8 cellular contexts compared by ENCODE assay signal in the genomic region with DNA sequence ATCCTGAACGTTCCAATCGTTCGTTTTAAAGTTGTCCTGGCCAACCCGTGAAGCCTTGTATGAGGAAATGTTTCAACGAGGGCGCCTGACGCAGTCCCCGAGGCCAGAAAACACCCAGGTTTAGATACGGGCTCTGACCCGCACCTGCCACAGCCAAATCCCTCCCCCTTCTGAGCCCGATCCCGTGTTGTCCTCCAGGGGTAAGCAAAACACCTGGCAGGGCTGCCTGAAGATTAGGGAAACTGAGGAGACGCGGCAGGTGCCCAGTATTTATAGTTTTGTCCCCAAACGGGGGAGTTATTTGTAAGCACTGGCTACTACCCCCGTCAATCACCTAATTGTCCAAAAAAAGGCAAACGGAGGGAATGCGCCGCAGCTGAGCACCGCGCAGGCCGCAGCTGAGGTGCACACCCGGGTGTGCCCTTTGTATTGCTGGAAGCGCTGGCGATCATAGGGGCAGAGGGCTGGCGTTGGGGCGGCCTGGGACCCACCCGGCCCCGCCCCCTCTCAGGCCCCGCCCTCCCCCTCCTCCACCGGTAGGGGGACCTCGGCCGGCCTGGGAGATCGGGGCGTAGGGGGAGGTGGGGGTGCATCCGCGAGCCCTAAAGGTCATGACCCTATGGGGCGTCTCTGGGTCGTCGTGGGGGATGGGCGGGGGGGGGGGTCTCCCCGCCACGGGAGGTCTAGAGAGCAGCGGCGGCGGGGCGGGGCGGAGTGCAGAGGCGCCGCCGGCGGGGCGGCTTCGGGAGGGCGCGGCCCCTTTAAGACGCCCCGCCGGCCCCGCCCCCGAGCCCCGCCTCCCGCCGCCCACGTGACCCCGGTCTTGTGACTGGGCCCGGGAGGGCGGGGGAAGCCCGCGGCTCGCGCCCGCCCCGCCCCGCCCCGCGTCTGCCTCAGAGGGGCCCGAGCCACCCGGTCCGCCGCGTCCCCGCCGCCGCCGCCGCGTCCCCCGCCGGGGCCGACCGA. TPM values are rescaled to one million over a fixed set of nuclear protein-coding genes. Genes with fewer than 3 reads are reported as not detected.
A peak's percentile ranks its signal among the peaks of the same experiment; 100 is the strongest.
DNase-seq lines count a peak whose midpoint lies in the region; ATAC-seq and TF ChIP-seq lines count a peak whose summit lies in the region.

A gene with protein sequence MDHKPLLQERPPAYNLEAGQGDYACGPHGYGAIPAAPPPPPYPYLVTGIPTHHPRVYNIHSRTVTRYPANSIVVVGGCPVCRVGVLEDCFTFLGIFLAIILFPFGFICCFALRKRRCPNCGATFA (plus strand): TSS at position 896 of the 966 bp plus-strand sequence. CDS start 110 bp downstream, outside the sequence.

- intact Hi-C loops in heart left ventricle (cut with DNase I): loop anchor here in 5 of 10 donors (5.0 to 10.0 kb wide), 4 partner anchors 34 to 1134 kb away; no protein-coding TSS in a partner anchor
- intact Hi-C loops in posterior vena cava (cut with DNase I): no loop called here

- no peak for TF ChIP-seq EP300 in upper lobe of left lung (IDR thresholded peaks at IDR 0.05)

- H3K4me3 ChIP-seq in adipocyte (ENCODE audit: low read length): peak within 1 kb of the TSS; percentile 91
- peak within 1 kb of the TSS; percentile 65 to 98 (median 86) for H3K4me3 ChIP-seq in heart left ventricle
- peak within 1 kb of the TSS; percentile 89 to 98 (median 92) for H3K4me3 ChIP-seq in upper lobe of left lung

- TF ChIP-seq CTCF in GM10266 (IDR thresholded peaks at IDR 0.05; ENCODE audit: control insufficient read depth, insufficient read depth, low read depth, missing control alignments): no peak
- peak in 7 of 12 donors; percentile 12 to 59 (median 43) for TF ChIP-seq CTCF in heart left ventricle (IDR thresholded peaks at IDR 0.05)
- peak in 2 of 6 experiments; percentile 7 to 11 for TF ChIP-seq CTCF in upper lobe of left lung (IDR thresholded peaks at IDR 0.05)

- DNase-seq in GM10266 (ENCODE audit: extremely low spot score): peak; percentile 99
- DNase-seq in NCI-H1105 treated with DMSO at 0.1 percent for 48 hours (lab: John Stamatoyannopoulos, UW): peak; percentile 87
- DNase-seq in T follicular helper cell (ENCODE audit: low read depth): peak; percentile 93
- peak; percentile 98 for DNase-seq in adipocyte (ENCODE audit: low read depth)
- DNase-seq in heart left ventricle: peak; percentile 91 to 96 (median 94)
- peak; percentile 96 for DNase-seq in posterior vena cava (ENCODE audit: low spot score)
- DNase-seq in upper lobe of left lung: peak; percentile 91 to 99

- ATAC-seq in HG02571 (IDR thresholded peaks at IDR 0.05; ENCODE audit: unreplicated experiment) (peak; percentile 82), heart left ventricle (peak; percentile 71 to 81 (median 76)), upper lobe of left lung (ENCODE audit: low FRiP score in 2 of 2) (peak; percentile 83 to 86)

- H3K27me3 ChIP-seq in adipocyte (replicated peaks; ENCODE audit: control insufficient read depth, insufficient read depth, low read length) (no peaks in the 10 kb centered on the region), heart left ventricle (no peaks in the 10 kb centered on the region), upper lobe of left lung (no peaks in the 10 kb centered on the region)

- peaks cover 42% of the 10 kb centered on the region for H3K4me1 ChIP-seq in adipocyte (ENCODE audit: control insufficient read depth, insufficient read depth, low read length)
- peaks cover 16 to 54% (median 39%) of the 10 kb centered on the region in 12 donors for H3K4me1 ChIP-seq in heart left ventricle
- H3K4me1 ChIP-seq in upper lobe of left lung: peaks cover 33 to 63% (median 53%) of the 10 kb centered on the region in 4 donors

- 0 to 2% (median 1%) methylated on average over 24 to 91 of the region's 92 CpGs for WGBS in heart left ventricle, 4 donors
- 0 to 2% methylated on average over 12 to 25 of the region's 92 CpGs for WGBS in upper lobe of left lung, 2 donors

- H3K27ac ChIP-seq in heart left ventricle: peak within 1 kb of the TSS; percentile 79 to 99 (median 96)
- H3K27ac ChIP-seq in upper lobe of left lung: peak within 1 kb of the TSS; percentile 98 to 100 (median 99)

- H3K9me3 ChIP-seq in adipocyte (ENCODE audit: control insufficient read depth, low read length): no peaks in the 10 kb centered on the region
- no peaks in the 10 kb centered on the region for H3K9me3 ChIP-seq in heart left ventricle
- H3K9me3 ChIP-seq in upper lobe of left lung: no peaks in the 10 kb centered on the region

- TF ChIP-seq POLR2A in heart left ventricle (IDR thresholded peaks at IDR 0.05) (peak in 1 of 2 donors; percentile 93), upper lobe of left lung (IDR thresholded peaks at IDR 0.05) (peak in 3 of 4 donors; percentile 85 to 96 (median 87))

- H3K36me3 ChIP-seq in adipocyte (ENCODE audit: control insufficient read depth, insufficient read depth, low read length, severe bottlenecking) (peaks cover 4% of the 10 kb centered on the region), heart left ventricle (peaks cover 0 to 15% (median 0%) of the 10 kb centered on the region in 9 donors), upper lobe of left lung (peaks cover 0 to 9% (median 3%) of the 10 kb centered on the region in 4 donors)

- peak within 1 kb of the TSS; percentile 93 for H3K9ac ChIP-seq in adipocyte (ENCODE audit: low read length)

RNA-seq across cellular contexts. Expression of the gene that starts here (rescaled TPM):
- total RNA-seq in heart left ventricle (100 to 1,000 TPM in 7 of 9 donors, 10 to 100 TPM in 2; 51.0 to 274 (median 223) TPM), posterior vena cava (100 to 1,000 TPM; 183 to 193 TPM), upper lobe of left lung (100 to 1,000 TPM; 113 to 703 (median 143) TPM)
- polyA plus RNA-seq in heart left ventricle: 100 to 1,000 TPM; 236 to 237 TPM

Comparison
In these comparisons a context has a peak if more than half of its experiments do, and no peak if none do; other contexts are left out.
1. Peak in every context shown above with its lines: DNase-seq, ATAC-seq, H3K4me3 ChIP-seq and H3K27ac ChIP-seq.